In genomic region chr15:42275780-42276395, GRCh38 we compare ENCODE assay signal across 8 cellular contexts. TPM values are rescaled to one million over a fixed set of nuclear protein-coding genes. Genes with fewer than 3 reads are reported as not detected.
DNase-seq lines count a peak whose midpoint lies in the region; ATAC-seq and TF ChIP-seq lines count a peak whose summit lies in the region.

No MANE protein-coding gene starts in this region.

- H3K4me1 ChIP-seq in muscle layer of colon (ENCODE audit: insufficient read depth, low read length) (peaks cover 35% of the 10 kb centered on the region), mucosa of descending colon (ENCODE audit: low read depth) (peaks cover 24% of the 10 kb centered on the region)

- ATAC-seq in GM18870 (IDR thresholded peaks at IDR 0.05; ENCODE audit: unreplicated experiment): no peak
- no peak for ATAC-seq in mucosa of descending colon

- peak overlapping the region; percentile 99 for H3K27ac ChIP-seq in brain microvascular endothelial cell
- peak overlapping the region; percentile 99 for H3K27ac ChIP-seq in muscle layer of colon (ENCODE audit: low read depth, low read length)

- TF ChIP-seq CTCF in AG09309 (IDR thresholded peaks at IDR 0.05; ENCODE audit: control insufficient read depth, insufficient read depth, low read depth, low read length, missing control alignments) (no peak), brain microvascular endothelial cell (IDR thresholded peaks at IDR 0.05; ENCODE audit: low read depth, low read length, missing control alignments) (no peak), mucosa of descending colon (IDR thresholded peaks at IDR 0.05) (no peak)

- DNase-seq in AG09309 (ENCODE audit: low read depth) (no peak), KBM-7 (peak; percentile 20), brain microvascular endothelial cell (no peak), mucosa of descending colon (no peak), posterior vena cava (ENCODE audit: low spot score) (no peak), NCI-H2171 (lab: John Stamatoyannopoulos, UW) (no peak)

- intact Hi-C loops in mucosa of descending colon (cut with DNase I, micrococcal nuclease): no loop called here
- intact Hi-C loops in posterior vena cava (cut with DNase I): no loop called here

- H3K9ac ChIP-seq in muscle layer of colon (ENCODE audit: low read length): no peak overlapping the region

- in situ Hi-C loops in KBM-7 (cut with MboI; ENCODE audit: low pct_unique_long_range_greater_than_20kb, low sequenced_read_pairs) (no loop called here), brain microvascular endothelial cell (cut with HindIII; ENCODE audit: low pct_ligation_motif_present, low sequenced_read_pairs) (no loop called here)

- no peaks in the 10 kb centered on the region for H3K36me3 ChIP-seq in brain microvascular endothelial cell (replicated peaks)
- peaks cover 10% of the 10 kb centered on the region for H3K36me3 ChIP-seq in muscle layer of colon (ENCODE audit: insufficient read depth, low read length)
- no peaks in the 10 kb centered on the region for H3K36me3 ChIP-seq in mucosa of descending colon (ENCODE audit: low read depth)

- H3K4me3 ChIP-seq in AG09309 (ENCODE audit: control insufficient read depth, low read depth, low read length) (peak overlapping the region; percentile 5; the same call in 1 of the 2 replicates), brain microvascular endothelial cell (ENCODE audit: low read depth, low read length) (peak overlapping the region; percentile 15), muscle layer of colon (ENCODE audit: low read depth in 1 of 2, low read length in 2 of 2) (no peak overlapping the region), mucosa of descending colon (no peak overlapping the region)

- H3K9me3 ChIP-seq in muscle layer of colon (ENCODE audit: low read length) (no peaks in the 10 kb centered on the region), mucosa of descending colon (no peaks in the 10 kb centered on the region)

- H3K27me3 ChIP-seq in brain microvascular endothelial cell (replicated peaks) (no peaks in the 10 kb centered on the region), muscle layer of colon (ENCODE audit: control insufficient read depth in 1 of 2, insufficient read depth in 2 of 2, low read length in 2 of 2) (no peaks in the 10 kb centered on the region)

RNA-seq across cellular contexts. Expression of gene TMEM87A, which starts 2.7 kb away (rescaled TPM):
- 10 to 100 TPM; 64.2 to 96.7 (median 93.6) TPM for total RNA-seq in mucosa of descending colon
- total RNA-seq in posterior vena cava: 10 to 100 TPM; 51.4 to 51.9 TPM

RNA-seq across cellular contexts. Expression of gene GANC, which starts 2.9 kb away (rescaled TPM):
- total RNA-seq in mucosa of descending colon (10 to 100 TPM; 41.9 to 51.6 (median 51.3) TPM), posterior vena cava (10 to 100 TPM; 30.9 to 34.8 TPM)

Comparison
In these comparisons a context has a peak if more than half of its experiments do, and no peak if none do; other contexts are left out.
1. H3K4me3 ChIP-seq: peak in AG09309 (single experiment) and brain microvascular endothelial cell (single experiment); none in muscle layer of colon (0 of 2) and mucosa of descending colon (single experiment).